24 cellular contexts compared by ENCODE assay signal in the genomic region with DNA sequence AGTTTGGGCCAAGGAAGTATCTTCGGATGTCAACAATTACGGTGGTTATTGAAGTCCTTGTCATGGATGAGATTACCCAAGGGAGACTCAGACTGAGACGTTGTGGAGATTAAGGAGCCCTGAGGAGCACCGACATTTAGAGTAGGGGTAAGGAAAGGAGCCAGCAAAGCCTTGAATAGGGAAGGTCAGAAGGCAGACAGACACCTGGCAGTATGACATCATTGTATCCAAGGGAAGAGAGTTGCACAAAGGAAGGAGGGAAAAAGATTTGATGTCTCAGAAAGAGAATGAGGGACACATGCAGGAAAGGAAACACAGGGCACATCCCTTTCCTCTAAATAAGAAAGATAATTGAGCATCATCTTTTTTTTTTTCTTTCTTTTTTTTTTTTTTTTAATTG. TPM values are rescaled to one million over a fixed set of nuclear protein-coding genes. Genes with fewer than 3 reads are reported as not detected.
"Had no signal": no experiment of that assay in that cellular context is flagged by ENCODE, and none has a peak within 500 bp of the region (broad histone marks: within the 10 kb centered on the region; RNA-seq: fewer than 3 reads in every experiment).

No MANE protein-coding gene starts in this region.

- H3K9me3 Mint-ChIP-seq: activated B cell treated with CpG ODN at 0.5 μM for 24 hours; activated CD8-positive, alpha-beta T cell treated with anti-CD3 and anti-CD28 coated beads for 36 hours; activated naive CD4-positive, alpha-beta T cell treated with anti-CD3 and anti-CD28 coated beads, Interleukin-2, amount 50 U/mL, for 72 hours; naive thymus-derived CD8-positive, alpha-beta T cell had no signal

- H3K36me3 ChIP-seq: colonic mucosa, heart right ventricle, neutrophil, upper lobe of right lung had no signal

- H3K4me3 Mint-ChIP-seq: activated B cell treated with CpG ODN at 0.5 μM for 24 hours; activated CD8-positive, alpha-beta T cell treated with anti-CD3 and anti-CD28 coated beads for 36 hours had no signal

- FAIRE-seq: endothelial cell of umbilical vein, frontal cortex, TTC549 had no signal

- DNase-seq: activated B cell treated with CpG ODN at 0.5 μM for 24 hours; activated CD4-positive, alpha-beta T cell treated with anti-CD3 and anti-CD28 coated beads for 48 hours; activated CD8-positive, alpha-beta T cell treated with anti-CD3 and anti-CD28 coated beads for 36 hours; activated gamma-delta T cell; activated T-cell treated with anti-CD3 and anti-CD28 coated beads, Interleukin-2, amount 50 U/mL, for 48 hours; central memory CD4-positive, alpha-beta T cell; colonic mucosa; effector CD4-positive, alpha-beta T cell; heart right ventricle; mucosa of descending colon; naive thymus-derived CD8-positive, alpha-beta T cell; retina; stimulated activated CD4-positive, alpha-beta T cell treated with anti-CD3 and anti-CD28 coated beads, Interleukin-15, amount 100 ng/mL, for 24 hours; stimulated activated CD4-positive, alpha-beta T cell treated with anti-CD3 and anti-CD28 coated beads, Interleukin-4, amount 100 ng/mL, for 24 hours; stimulated activated naive CD4-positive, alpha-beta T cell; SW 1271; upper lobe of right lung had no signal

- H3K27ac Mint-ChIP-seq: activated B cell treated with CpG ODN at 0.5 μM for 24 hours; activated CD8-positive, alpha-beta T cell treated with anti-CD3 and anti-CD28 coated beads for 36 hours; activated naive CD4-positive, alpha-beta T cell treated with anti-CD3 and anti-CD28 coated beads, Interleukin-2, amount 50 U/mL, for 72 hours had no signal

- H3K4me3 ChIP-seq: colonic mucosa, heart right ventricle, lung, mucosa of descending colon, upper lobe of right lung had no signal

- H3K9me3 ChIP-seq: colonic mucosa, heart right ventricle, mucosa of descending colon, neutrophil, upper lobe of right lung had no signal

- H3K27me3 ChIP-seq: colonic mucosa, heart right ventricle, upper lobe of right lung had no signal

- H3K27ac ChIP-seq: colonic mucosa, heart right ventricle, neutrophil, upper lobe of right lung had no signal

- H3K4me1 ChIP-seq: upper lobe of right lung had no signal

- H3K4me1 Mint-ChIP-seq: activated B cell treated with CpG ODN at 0.5 μM for 24 hours had no signal

- ATAC-seq: activated CD8-positive, alpha-beta T cell treated with anti-CD3 and anti-CD28 coated beads for 36 hours; activated naive CD4-positive, alpha-beta T cell treated with anti-CD3 and anti-CD28 coated beads, Interleukin-2, amount 50 U/mL, for 72 hours; naive thymus-derived CD8-positive, alpha-beta T cell; upper lobe of right lung had no signal

- H3K36me3 Mint-ChIP-seq: activated naive CD4-positive, alpha-beta T cell treated with anti-CD3 and anti-CD28 coated beads, Interleukin-2, amount 50 U/mL, for 72 hours; naive thymus-derived CD8-positive, alpha-beta T cell had no signal

RNA-seq across cellular contexts. Expression of gene LAMC2, which starts 11.7 kb away (rescaled TPM):
- total RNA-seq: activated B cell treated with CpG ODN at 0.5 μM for 24 hours; activated CD8-positive, alpha-beta T cell treated with anti-CD3 and anti-CD28 coated beads for 36 hours; activated naive CD4-positive, alpha-beta T cell treated with anti-CD3 and anti-CD28 coated beads, Interleukin-2, amount 50 U/mL, for 72 hours; naive thymus-derived CD8-positive, alpha-beta T cell; T-helper 2 cell treated with Interferon-gamma antibody and Interleukin-4, amounts not matched to agents 100 ng/mL and 5 ng/mL, for 36 hours had no signal
- polyA plus RNA-seq: naive thymus-derived CD8-positive, alpha-beta T cell had no signal
